ENCODE assay signal across 19 cellular contexts in the genomic region with DNA sequence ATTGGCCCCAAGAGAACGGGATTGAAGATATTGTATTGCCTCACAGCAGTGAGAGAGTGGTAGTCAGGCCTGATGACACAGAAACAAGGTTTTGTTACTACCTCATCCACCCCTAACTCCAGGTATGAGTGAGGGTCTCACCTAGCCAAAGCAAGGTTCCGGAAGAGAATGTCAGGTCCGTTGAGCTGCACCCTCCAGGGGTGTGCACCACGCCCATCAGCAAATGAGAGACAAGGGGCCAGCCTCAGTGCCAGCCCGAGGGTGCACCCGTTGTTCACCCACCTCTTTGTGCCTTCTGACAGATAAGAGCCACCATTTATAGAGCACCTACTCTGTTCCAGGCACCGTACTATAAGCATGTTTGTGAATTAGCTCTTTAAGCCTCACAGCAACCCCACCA.
DNase-seq lines count a peak whose midpoint lies in the region; ATAC-seq, FAIRE-seq and TF ChIP-seq lines count a peak whose summit lies in the region.
"Had no signal": no experiment of that assay in that cellular context is flagged by ENCODE, and none has a peak within 500 bp of the region (broad histone marks: within the 10 kb centered on the region; RNA-seq: fewer than 3 reads in every experiment).

No MANE protein-coding gene starts in this region.

- H3K4me1 ChIP-seq in GM23248 (ENCODE audit: insufficient read depth) = peaks cover 74% of the 10 kb centered on the region
- peaks cover 73% of the 10 kb centered on the region for H3K4me1 ChIP-seq in astrocyte (ENCODE audit: insufficient read depth, low read length)
- peaks cover 84% of the 10 kb centered on the region for H3K4me1 ChIP-seq in osteoblast (ENCODE audit: insufficient read depth, low read length)
- no peaks in the 10 kb centered on the region for H3K4me1 ChIP-seq in CD8-positive, alpha-beta T cell (ENCODE audit: insufficient read depth, low read length)
- H3K4me1 ChIP-seq in stomach = peaks cover 20 to 43% (median 29%) of the 10 kb centered on the region in 4 donors

- H3F3A ChIP-seq in GM23248 (ENCODE audit: insufficient read depth) = peaks cover 81% of the 10 kb centered on the region

- H3K27ac ChIP-seq in GM23248 = peak overlapping the region; percentile 99
- H3K27ac ChIP-seq in astrocyte (ENCODE audit: low read depth, low read length) = no peak overlapping the region
- H3K27ac ChIP-seq in osteoblast (ENCODE audit: low read depth, low read length) = peak overlapping the region; percentile 7
- H3K27ac ChIP-seq in CD8-positive, alpha-beta T cell (ENCODE audit: low read depth, low read length) = no peak overlapping the region
- H3K27ac ChIP-seq in stomach = no peak overlapping the region
- H3K27ac ChIP-seq: C4-2B had no signal

- peaks cover 94% of the 10 kb centered on the region for H3K79me2 ChIP-seq in GM23248 (ENCODE audit: insufficient read depth)
- peaks cover 97% of the 10 kb centered on the region for H3K79me2 ChIP-seq in astrocyte (ENCODE audit: insufficient read depth, low read length)
- H3K79me2 ChIP-seq in osteoblast (ENCODE audit: insufficient read depth, low read length) = peaks cover 96% of the 10 kb centered on the region

- no peaks in the 10 kb centered on the region for H3K27me3 ChIP-seq in GM23248 (replicated peaks; ENCODE audit: insufficient read depth)
- H3K27me3 ChIP-seq in astrocyte (ENCODE audit: insufficient read depth, low read length) = no peaks in the 10 kb centered on the region
- H3K27me3 ChIP-seq in osteoblast (ENCODE audit: insufficient read depth, low read length) = no peaks in the 10 kb centered on the region
- no peaks in the 10 kb centered on the region for H3K27me3 ChIP-seq in CD8-positive, alpha-beta T cell (ENCODE audit: insufficient read depth, low read length)
- H3K27me3 ChIP-seq in stomach = no peaks in the 10 kb centered on the region

- no peak overlapping the region for H3K4me2 ChIP-seq in GM23248 (ENCODE audit: unreplicated experiment)
- no peak overlapping the region for H3K4me2 ChIP-seq in astrocyte (ENCODE audit: low read length)
- no peak overlapping the region for H3K4me2 ChIP-seq in osteoblast (ENCODE audit: insufficient read depth, low read length)

- DNase-seq in GM23248 (no peak), astrocyte (ENCODE audit: low read depth) (no peak), osteoblast (ENCODE audit: insufficient read length, low spot score, missing footprints) (no peak), NCI-H345 treated with DMSO at 0.1 percent for 48 hours (lab: John Stamatoyannopoulos, UW; ENCODE audit: unreplicated experiment) (no peak), stomach (no peak)
- no peak for DNase-seq in CD8-positive, alpha-beta T cell
- DNase-seq in activated naive CD4-positive, alpha-beta T cell treated with anti-CD3 and anti-CD28 coated beads, Interleukin-2, amount 50 U/mL, for 16 hours = no peak
- DNase-seq: ACHN; CD4-positive, alpha-beta memory T cell; COR-L47; DMS153; DND-41; GDM1 had no signal

- H3K4me1 Mint-ChIP-seq in astrocyte (ENCODE audit: low read depth, unreplicated experiment) = peaks cover 57% of the 10 kb centered on the region
- H3K4me1 Mint-ChIP-seq in CD8-positive, alpha-beta T cell (ENCODE audit: low read depth) = no peaks in the 10 kb centered on the region
- H3K4me1 Mint-ChIP-seq: CD4-positive, alpha-beta memory T cell; IgD-negative memory B cell had no signal

- peak overlapping the region; percentile 6 for H3K27ac Mint-ChIP-seq in astrocyte (ENCODE audit: unreplicated experiment)
- no peak overlapping the region for H3K27ac Mint-ChIP-seq in CD8-positive, alpha-beta T cell
- H3K27ac Mint-ChIP-seq: CD4-positive, alpha-beta memory T cell; IgD-negative memory B cell had no signal

- H3K9ac ChIP-seq in GM23248 (no peak overlapping the region), astrocyte (ENCODE audit: low read length) (no peak overlapping the region)

- H3K9me3 Mint-ChIP-seq in astrocyte (ENCODE audit: unreplicated experiment) = no peaks in the 10 kb centered on the region
- H3K9me3 Mint-ChIP-seq in CD8-positive, alpha-beta T cell = peaks cover under 1% of the 10 kb centered on the region
- H3K9me3 Mint-ChIP-seq: IgD-negative memory B cell had no signal

- H3K9me2 ChIP-seq in GM23248 (ENCODE audit: insufficient read depth) = no peaks in the 10 kb centered on the region

- in situ Hi-C loops in GM23248 (cut with MboI) = loop anchor here (10.0 kb wide), 1 partner anchor 142 kb away; no protein-coding TSS in a partner anchor

- TF ChIP-seq POLR2A in stomach (IDR thresholded peaks at IDR 0.05) = no peak

- no peaks in the 10 kb centered on the region for H3K27me3 Mint-ChIP-seq in astrocyte (ENCODE audit: low read depth, unreplicated experiment)
- no peaks in the 10 kb centered on the region for H3K27me3 Mint-ChIP-seq in CD8-positive, alpha-beta T cell (ENCODE audit: low read depth)

- H3K36me3 Mint-ChIP-seq in astrocyte (ENCODE audit: low read depth, unreplicated experiment) = peaks cover 4% of the 10 kb centered on the region
- no peaks in the 10 kb centered on the region for H3K36me3 Mint-ChIP-seq in CD8-positive, alpha-beta T cell
- H3K36me3 Mint-ChIP-seq: CD4-positive, alpha-beta memory T cell; IgD-negative memory B cell had no signal

- ATAC-seq in CD8-positive, alpha-beta T cell = no peak

- no peak for FAIRE-seq in astrocyte (lab: Jason Lieb, UNC)
- FAIRE-seq: D721Med, GM19239, H1 had no signal

- WGBS in GM23248 (ENCODE audit: low coverage in 1 of 2, low lambda C conversion rate in 2 of 2, missing lambda C conversion rate in 2 of 2), 2 experiments = 86 to 89% methylated on average over 7 of the region's 7 CpGs
- 73 to 91% (median 77%) methylated on average over 7 of the region's 7 CpGs for WGBS in stomach, 5 donors

- H4K20me1 ChIP-seq in GM23248 (ENCODE audit: insufficient read depth) = no peaks in the 10 kb centered on the region
- peaks cover 60% of the 10 kb centered on the region for H4K20me1 ChIP-seq in astrocyte (ENCODE audit: insufficient read depth, low read length)
- H4K20me1 ChIP-seq in osteoblast (ENCODE audit: insufficient read depth, low read length) = peaks cover 37% of the 10 kb centered on the region

- H3K36me3 ChIP-seq in GM23248 (ENCODE audit: low read depth) (no peaks in the 10 kb centered on the region), astrocyte (ENCODE audit: insufficient read depth, low read length) (peaks cover 5% of the 10 kb centered on the region), osteoblast (ENCODE audit: insufficient read depth, low read length) (peaks cover 8% of the 10 kb centered on the region), stomach (no peaks in the 10 kb centered on the region)
- H3K36me3 ChIP-seq in CD8-positive, alpha-beta T cell (ENCODE audit: insufficient read depth, low read length) = no peaks in the 10 kb centered on the region
- H3K36me3 ChIP-seq: HAP-1 had no signal

- no peak overlapping the region for H3K4me3 Mint-ChIP-seq in astrocyte (ENCODE audit: unreplicated experiment)
- H3K4me3 Mint-ChIP-seq in CD8-positive, alpha-beta T cell = no peak overlapping the region
- H3K4me3 Mint-ChIP-seq: CD4-positive, alpha-beta memory T cell; IgD-negative memory B cell had no signal

- POLR2A ChIA-PET in CD8-positive, alpha-beta T cell (lab: Charles Lee) = no interaction called here

- no peak for TF ChIP-seq EP300 in stomach (IDR thresholded peaks at IDR 0.05)

- no peak overlapping the region for H2AFZ ChIP-seq in GM23248
- H2AFZ ChIP-seq in astrocyte (ENCODE audit: low read depth, low read length) = no peak overlapping the region
- H2AFZ ChIP-seq in osteoblast (ENCODE audit: low read length) = no peak overlapping the region

- no peak overlapping the region for H3K4me3 ChIP-seq in GM23248
- no peak overlapping the region for H3K4me3 ChIP-seq in astrocyte (ENCODE audit: insufficient read depth, low read depth, low read length)
- H3K4me3 ChIP-seq in osteoblast (ENCODE audit: insufficient read depth, low read length) = no peak overlapping the region
- no peak overlapping the region for H3K4me3 ChIP-seq in CD8-positive, alpha-beta T cell (ENCODE audit: low read depth, low read length)
- H3K4me3 ChIP-seq in stomach = no peak overlapping the region
- H3K4me3 ChIP-seq: HAP-1 had no signal

- CTCF ChIA-PET in CD8-positive, alpha-beta T cell (lab: Charles Lee) = interaction anchor here (1.0 to 10.8 kb wide), 4 partner anchors 11 to 176 kb away, joined by 3 to 151 read pairs (median 8); no protein-coding TSS in a partner anchor

- H3K9me3 ChIP-seq in GM23248 (ENCODE audit: low read depth) = no peaks in the 10 kb centered on the region
- H3K9me3 ChIP-seq in astrocyte (ENCODE audit: insufficient read depth, low read depth, low read length) = no peaks in the 10 kb centered on the region
- no peaks in the 10 kb centered on the region for H3K9me3 ChIP-seq in osteoblast (ENCODE audit: low read depth, low read length)
- H3K9me3 ChIP-seq in CD8-positive, alpha-beta T cell (ENCODE audit: low read length) = no peaks in the 10 kb centered on the region
- no peaks in the 10 kb centered on the region for H3K9me3 ChIP-seq in stomach
- H3K9me3 ChIP-seq: HAP-1 had no signal

- intact Hi-C loops in CD8-positive, alpha-beta T cell (cut with DNase I, micrococcal nuclease) = loop anchor here in 1 of 2 experiments (5.0 kb wide), 1 partner anchor 265 kb away; no protein-coding TSS in a partner anchor
- intact Hi-C loops in stomach (cut with DNase I; ENCODE audit: low total_unique reads) = no loop called here

- TF ChIP-seq CTCF in astrocyte (IDR thresholded peaks at IDR 0.05; ENCODE audit: insufficient read depth, low read depth, low read length) = no peak
- no peak for TF ChIP-seq CTCF in osteoblast (IDR thresholded peaks at IDR 0.05; ENCODE audit: extremely low read depth, low read depth, low read length)
- TF ChIP-seq CTCF in CD8-positive, alpha-beta T cell (IDR thresholded peaks at IDR 0.05) = no peak
- no peak for TF ChIP-seq CTCF in stomach (IDR thresholded peaks at IDR 0.05)

Comparison
In these comparisons a context has a peak if more than half of its experiments do, and no peak if none do; other contexts are left out.
1. H3K27ac ChIP-seq: peak in GM23248 (single experiment) and osteoblast (single experiment); none in astrocyte (single experiment), CD8-positive, alpha-beta T cell (single experiment) and stomach (0 of 5).